Comparison of ENCODE assay signal across 8 cellular contexts in the genomic region with DNA sequence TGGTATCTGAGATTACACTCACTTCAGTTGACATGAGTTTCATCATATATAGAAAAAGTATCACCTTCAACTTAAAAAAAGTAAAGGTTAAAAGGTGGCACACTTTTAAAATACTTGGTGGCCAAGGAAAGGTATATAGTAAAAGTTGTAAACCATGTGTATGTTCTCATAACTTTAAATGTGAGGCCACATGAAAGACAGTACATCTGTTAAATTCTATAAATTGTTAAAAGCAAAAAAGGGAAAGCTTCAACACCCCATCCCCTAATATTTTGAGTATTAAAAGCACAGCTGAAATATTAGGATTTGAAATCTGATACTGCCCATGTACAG. TPM values are rescaled to one million over a fixed set of nuclear protein-coding genes. Genes with fewer than 3 reads are reported as not detected.
DNase-seq lines count a peak whose midpoint lies in the region; ATAC-seq, FAIRE-seq and TF ChIP-seq lines count a peak whose summit lies in the region.

No MANE protein-coding gene starts in this region.

- TF ChIP-seq RAD21 in A549 (conservative IDR thresholded peaks at IDR 0.05 in 1 of 2, IDR thresholded peaks at IDR 0.05 in 1 of 2) (no peak), IMR-90 (IDR thresholded peaks at IDR 0.05; ENCODE audit: low read length) (no peak)

- no peak overlapping the region for H2AK5ac ChIP-seq in IMR-90 (ENCODE audit: low read depth, low read length)

- TF ChIP-seq EP300 in A549 (IDR thresholded peaks at IDR 0.05), result no peak

- H3K56ac ChIP-seq in IMR-90 (ENCODE audit: extremely low read depth, insufficient read depth, low read length), result peak overlapping the region; percentile 70; the same call in 1 of the 2 replicates

- CTCF ChIA-PET in A549 (lab: Yijun Ruan, JAX) (interaction anchor here (1.1 to 11.3 kb wide), 10 partner anchors 15 to 489 kb away, joined by 3 to 76 read pairs (median 4); no protein-coding TSS in a partner anchor), IMR-90 (lab: Yijun Ruan, JAX) (interaction anchor here (0.6 to 2.0 kb wide), 7 partner anchors 74 to 1217 kb away, joined by 3 to 6 read pairs (median 3); no protein-coding TSS in a partner anchor)
- CTCF ChIA-PET in naive thymus-derived CD4-positive, alpha-beta T cell (lab: Charles Lee), result interaction anchor here (1.7 kb wide), 1 partner anchor 479 kb away, joined by 5 read pairs; no protein-coding TSS in a partner anchor

- peak overlapping the region; percentile 94 for H3K9ac ChIP-seq in IMR-90 (ENCODE audit: low read depth, low read length)

- peaks cover 0 to 5% (median 0%) of the 10 kb centered on the region in 11 donors for H3K9me3 Mint-ChIP-seq in naive thymus-derived CD4-positive, alpha-beta T cell

- H3K27ac ChIP-seq in A549, result peak overlapping the region; percentile 85 to 96
- peak overlapping the region; percentile 87; the same call in 1 of the 2 replicates for H3K27ac ChIP-seq in IMR-90 (ENCODE audit: insufficient read depth, low read length)
- H3K27ac ChIP-seq in caudate nucleus (ENCODE audit: low read depth, low read length), result peak overlapping the region; percentile 99
- peak overlapping the region; percentile 96 for H3K27ac ChIP-seq in naive thymus-derived CD4-positive, alpha-beta T cell (ENCODE audit: low read depth, low read length)

- no peak overlapping the region; the same call in 1 of the 2 replicates for H3K4ac ChIP-seq in IMR-90 (ENCODE audit: low read depth, low read length)

- H3K4me3 ChIP-seq in A549 (peak overlapping the region; percentile 64), IMR-90 (ENCODE audit: insufficient read depth, low read depth, low read length) (peak overlapping the region; percentile 76)
- peak overlapping the region; percentile 78 for H3K4me3 ChIP-seq in naive thymus-derived CD4-positive, alpha-beta T cell (ENCODE audit: low read length)

- H2BK120ac ChIP-seq in IMR-90 (ENCODE audit: low read depth, low read length), result peak overlapping the region; percentile 28; the same call in 1 of the 2 replicates

- POLR2A ChIA-PET in A549 (lab: Yijun Ruan, JAX) (interaction anchor here (0.6 to 1.8 kb wide), 7 partner anchors 105 to 480 kb away, joined by 3 to 6 read pairs (median 4); no protein-coding TSS in a partner anchor), IMR-90 (lab: Charles Lee; ENCODE audit: unreplicated experiment) (interaction anchor here (0.6 to 1.1 kb wide), 4 partner anchors 116 to 479 kb away, joined by 3 to 14 read pairs (median 6); no protein-coding TSS in a partner anchor)
- POLR2A ChIA-PET in naive thymus-derived CD4-positive, alpha-beta T cell (lab: Charles Lee), result interaction anchor here (1.0 to 9.9 kb wide), 8 partner anchors 7 to 479 kb away, joined by 3 to 260 read pairs (median 4); a partner anchor contains a TSS

- H3K23ac ChIP-seq in IMR-90 (ENCODE audit: low read depth, low read length), result no peak overlapping the region

- peak overlapping the region; percentile 96 for H2BK5ac ChIP-seq in IMR-90 (ENCODE audit: low read depth, low read length, poor library complexity, severe bottlenecking)

- peaks cover 36% of the 10 kb centered on the region for H4K20me1 ChIP-seq in IMR-90 (ENCODE audit: insufficient read depth, low read length)

- ATAC-seq in A549 (no peak), IMR-90 (ENCODE audit: low read depth) (no peak)
- no peak for ATAC-seq in naive thymus-derived CD4-positive, alpha-beta T cell

- no peak overlapping the region for H2AK9ac ChIP-seq in IMR-90 (replicated peaks; ENCODE audit: low read depth, low read length, poor library complexity)

- H2AFZ ChIP-seq in IMR-90 (replicated peaks; ENCODE audit: low read length, poor library complexity), result no peak overlapping the region

- no peak for DNase-seq in A549 (ENCODE audit: low read depth in 1 of 2, low spot score in 1 of 2)
- no peak for DNase-seq in IMR-90
- DNase-seq in caudate nucleus (lab: John Stamatoyannopoulos, UW), result no peak
- DNase-seq in naive thymus-derived CD4-positive, alpha-beta T cell, result no peak
- no peak for DNase-seq in DMS79 treated with DMSO at 0.1 percent for 48 hours (lab: John Stamatoyannopoulos, UW)
- DNase-seq in NCI-H187 (lab: John Stamatoyannopoulos, UW), result no peak
- no peak for DNase-seq in NCI-H1417 (lab: John Stamatoyannopoulos, UW)
- no peak for DNase-seq in COLO668 (lab: John Stamatoyannopoulos, UW; ENCODE audit: unreplicated experiment)

- H3K4me2 ChIP-seq in A549, result peak overlapping the region; percentile 96
- H3K4me2 ChIP-seq in IMR-90 (ENCODE audit: low read depth, low read length), result peak overlapping the region; percentile 90

- H3K4me1 ChIP-seq in A549 (peaks cover 41% of the 10 kb centered on the region), IMR-90 (ENCODE audit: control insufficient read depth, insufficient read depth, low read length) (peaks cover 6% of the 10 kb centered on the region)
- peaks cover 56 to 69% of the 10 kb centered on the region in 2 donors for H3K4me1 ChIP-seq in naive thymus-derived CD4-positive, alpha-beta T cell (ENCODE audit: control insufficient read depth in 2 of 2, insufficient read depth in 2 of 2, low read length in 2 of 2)

- H2BK15ac ChIP-seq in IMR-90 (ENCODE audit: low read depth, low read length), result no peak overlapping the region

- no TSS peak for BruUV-seq in IMR-90 (replicated peaks; lab: Mats Ljungman, UMichigan)

- peak overlapping the region; percentile 42 to 59; a peak in 2 of 4 replicates for H4K8ac ChIP-seq in IMR-90 (ENCODE audit: low read depth in 2 of 2, low read length in 2 of 2)

- dilution Hi-C loops in IMR-90 (cut with HindIII; ENCODE audit: low sequenced_read_pairs, unreplicated experiment), result no loop called here

- TF ChIP-seq CTCF in A549 (IDR thresholded peaks at IDR 0.05), result no peak
- TF ChIP-seq CTCF in IMR-90 (conservative IDR thresholded peaks at IDR 0.05; ENCODE audit: low read depth, low read length), result no peak

- peaks cover 28% of the 10 kb centered on the region for H3K36me3 ChIP-seq in IMR-90 (ENCODE audit: control insufficient read depth, insufficient read depth, low read length)
- peaks cover 5 to 8% (median 5%) of the 10 kb centered on the region in 3 experiments for H3K36me3 ChIP-seq in naive thymus-derived CD4-positive, alpha-beta T cell (ENCODE audit: control insufficient read depth in 2 of 3, insufficient read depth in 3 of 3, low read length in 3 of 3)

- in situ Hi-C loops in IMR-90 (cut with MboI; ENCODE audit: low sequenced_read_pairs), result loop anchor here (25.0 kb wide), 1 partner anchor 258 kb away; no protein-coding TSS in a partner anchor

- H2BK20ac ChIP-seq in IMR-90 (ENCODE audit: low read depth, low read length), result no peak overlapping the region

- H3K4me3 Mint-ChIP-seq in naive thymus-derived CD4-positive, alpha-beta T cell, result peak overlapping the region; percentile 87 to 98 (median 94)

- peak overlapping the region; percentile 87 for H3K18ac ChIP-seq in IMR-90 (ENCODE audit: low read depth, low read length)

- peaks cover 11 to 49% (median 23%) of the 10 kb centered on the region in 5 donors for H3K36me3 Mint-ChIP-seq in naive thymus-derived CD4-positive, alpha-beta T cell

- no peaks in the 10 kb centered on the region for H3K27me3 ChIP-seq in IMR-90 (ENCODE audit: control insufficient read depth, insufficient read depth, low read length)
- H3K27me3 ChIP-seq in naive thymus-derived CD4-positive, alpha-beta T cell (ENCODE audit: control insufficient read depth in 2 of 2, insufficient read depth in 2 of 2, low read length in 2 of 2), result no peaks in the 10 kb centered on the region

- no peak for FAIRE-seq in A549 (lab: Jason Lieb, UNC)

- peak overlapping the region; percentile 58; the same call in 1 of the 2 replicates for H4K5ac ChIP-seq in IMR-90 (ENCODE audit: low read depth, low read length)

- H3K4me1 Mint-ChIP-seq in naive thymus-derived CD4-positive, alpha-beta T cell, result peaks cover 47 to 81% (median 70%) of the 10 kb centered on the region in 7 donors

- no peak overlapping the region for H4K91ac ChIP-seq in IMR-90 (ENCODE audit: insufficient read depth, low read depth, low read length)

- H3K14ac ChIP-seq in IMR-90 (replicated peaks; ENCODE audit: low read depth, low read length), result peak overlapping the region; percentile 23

- peaks cover 7% of the 10 kb centered on the region in 2 experiments for H3K79me1 ChIP-seq in IMR-90 (ENCODE audit: low read depth in 1 of 2, low read length in 2 of 2)

- intact Hi-C loops in IMR-90 (cut with micrococcal nuclease), result loop anchor here (5.0 kb wide), 2 partner anchors 72 to 492 kb away; no protein-coding TSS in a partner anchor
- intact Hi-C loops in naive thymus-derived CD4-positive, alpha-beta T cell (cut with micrococcal nuclease), result loop anchor here in 1 of 2 donors (5.0 kb wide), 1 partner anchor 898 kb away; a partner anchor contains a TSS

- TF ChIP-seq POLR2A in A549 (IDR thresholded peaks at IDR 0.05; ENCODE audit: low read length) (no peak), IMR-90 (IDR thresholded peaks at IDR 0.05; ENCODE audit: low read depth, low read length) (no peak)

- H3K9me3 ChIP-seq in A549 (no peaks in the 10 kb centered on the region), IMR-90 (ENCODE audit: control insufficient read depth, insufficient read depth, low read length) (no peaks in the 10 kb centered on the region)
- no peaks in the 10 kb centered on the region for H3K9me3 ChIP-seq in naive thymus-derived CD4-positive, alpha-beta T cell (ENCODE audit: control insufficient read depth in 2 of 3, low read length in 3 of 3)

- no peaks in the 10 kb centered on the region for H3K9me1 ChIP-seq in IMR-90 (ENCODE audit: insufficient read depth, low read length)

- peak overlapping the region in 8 of 9 donors; percentile 57 to 99 (median 94) for H3K27ac Mint-ChIP-seq in naive thymus-derived CD4-positive, alpha-beta T cell

- peaks cover 0 to 3% (median 0%) of the 10 kb centered on the region in 5 donors for H3K27me3 Mint-ChIP-seq in naive thymus-derived CD4-positive, alpha-beta T cell

TF ChIP-seq in IMR-90, 13 proteins besides CTCF, POLR2A, EP300 and RAD21 (continues in another document):
- TF ChIP-seq, protein P1, sequence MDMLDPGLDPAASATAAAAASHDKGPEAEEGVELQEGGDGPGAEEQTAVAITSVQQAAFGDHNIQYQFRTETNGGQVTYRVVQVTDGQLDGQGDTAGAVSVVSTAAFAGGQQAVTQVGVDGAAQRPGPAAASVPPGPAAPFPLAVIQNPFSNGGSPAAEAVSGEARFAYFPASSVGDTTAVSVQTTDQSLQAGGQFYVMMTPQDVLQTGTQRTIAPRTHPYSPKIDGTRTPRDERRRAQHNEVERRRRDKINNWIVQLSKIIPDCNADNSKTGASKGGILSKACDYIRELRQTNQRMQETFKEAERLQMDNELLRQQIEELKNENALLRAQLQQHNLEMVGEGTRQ (IDR thresholded peaks at IDR 0.05; ENCODE audit: low read depth, low read length), result no peak

RNA-seq across cellular contexts. Expression of a gene that starts 5.6 kb away (rescaled TPM):
- polyA plus RNA-seq in A549 (2011; rRNA removed) (38.2 and 53.5 TPM in 2 replicates), A549 (2017; fragmentation: RNase III; extraction: RNeasy Plus Mini Kit Qiagen cat#74134 plus additional on column Dnase treatment) (42.7 to 53.5 TPM (median 53.0 TPM) in 3 replicates), IMR-90 (2012; rRNA removed) (56.5 and 66.6 TPM in 2 replicates)
- polyA plus RNA-seq in A549 (2012; cell fraction: cytosol; rRNA removed), result 79.4 and 99.0 TPM in 2 replicates
- 131 and 168 TPM in 2 replicates for polyA plus RNA-seq in A549 (2012; cell fraction: nucleus; rRNA removed)
- 76.2 and 82.0 TPM in 2 replicates for polyA minus RNA-seq in A549 (2011; rRNA and poly(A)+ RNA removed)
- total RNA-seq in IMR-90 (2012; rRNA removed), result 37.2 and 47.0 TPM in 2 replicates
- 12.6 and 82.3 TPM in 2 replicates for polyA plus RNA-seq in IMR-90 (2012; cell fraction: cytosol; rRNA removed)
- 216 and 242 TPM in 2 replicates for polyA plus RNA-seq in IMR-90 (2012; cell fraction: nucleus; rRNA removed; ENCODE audit: low replicate concordance)
- 100 to 1,000 TPM; 150 to 413 (median 173) TPM for total RNA-seq in naive thymus-derived CD4-positive, alpha-beta T cell
- 10 to 100 TPM; 28.7 to 35.6 TPM for polyA plus RNA-seq in naive thymus-derived CD4-positive, alpha-beta T cell
